Comparison of ENCODE assay signal across 21 cellular contexts in the genomic region with DNA sequence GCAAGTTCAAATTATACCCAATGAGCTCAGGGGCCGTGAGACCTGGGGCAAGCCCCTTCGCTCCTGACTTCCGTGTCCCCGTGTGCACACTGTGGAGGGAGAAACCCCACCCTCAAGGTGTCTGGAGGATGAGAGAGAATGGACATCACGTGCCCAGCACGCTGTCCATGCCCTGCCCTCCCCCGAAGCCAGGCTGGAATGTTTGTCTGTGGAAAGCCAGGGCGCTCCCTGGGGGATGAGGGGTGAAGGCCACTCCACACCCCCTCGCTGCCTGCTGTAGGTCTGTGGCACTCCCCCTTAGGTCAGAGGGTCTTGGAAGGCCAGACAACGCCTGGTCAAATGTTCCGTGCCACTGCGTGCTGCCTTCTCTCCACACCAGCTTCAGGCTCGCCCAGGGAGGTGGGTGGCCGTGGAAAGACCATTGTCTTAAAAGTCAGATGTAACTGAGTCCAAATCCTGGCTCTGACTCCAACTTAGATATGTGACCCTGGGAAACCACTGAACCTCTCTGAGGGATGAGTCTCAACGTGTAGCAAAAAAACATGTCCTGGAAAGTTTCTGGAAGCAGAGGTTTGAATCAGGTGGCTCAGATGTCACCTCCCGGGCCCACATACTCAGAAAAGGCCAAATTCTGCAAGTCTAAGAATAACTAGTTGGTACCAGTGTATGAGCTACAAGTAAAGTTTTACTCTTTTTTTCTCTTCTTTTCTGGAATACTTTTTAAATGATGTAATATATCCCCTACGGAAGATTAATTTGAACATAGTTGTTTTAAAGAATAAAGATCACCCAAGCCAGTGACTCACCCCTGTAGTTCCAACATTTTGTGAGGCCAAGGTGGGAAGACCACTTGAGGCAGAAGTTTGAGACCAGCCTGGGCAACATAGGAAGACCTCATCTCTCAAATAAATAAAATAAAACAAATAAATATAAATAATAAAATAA. TPM values are rescaled to one million over a fixed set of nuclear protein-coding genes. Genes with fewer than 3 reads are reported as not detected.
A peak's percentile ranks its signal among the peaks of the same experiment; 100 is the strongest.
DNase-seq lines count a peak whose midpoint lies in the region; ATAC-seq, FAIRE-seq and TF ChIP-seq lines count a peak whose summit lies in the region.
"Had no signal": no experiment of that assay in that cellular context is flagged by ENCODE, and none has a peak within 500 bp of the region (broad histone marks: within the 10 kb centered on the region; RNA-seq: fewer than 3 reads in every experiment).

No MANE protein-coding gene starts in this region.

- TF ChIP-seq CTCF in SK-N-SH (IDR thresholded peaks at IDR 0.05): no peak
- no peak for TF ChIP-seq CTCF in astrocyte (IDR thresholded peaks at IDR 0.05; ENCODE audit: insufficient read depth, low read depth, low read length)
- TF ChIP-seq CTCF in fibroblast of pulmonary artery (IDR thresholded peaks at IDR 0.05; ENCODE audit: low read length, missing control alignments): no peak
- no peak for TF ChIP-seq CTCF in testis (IDR thresholded peaks at IDR 0.05)
- TF ChIP-seq CTCF in left ventricle myocardium inferior (IDR thresholded peaks at IDR 0.05; ENCODE audit: borderline replicate concordance): no peak

- no peak for TF ChIP-seq RAD21 in SK-N-SH (IDR thresholded peaks at IDR 0.05; ENCODE audit: low read length)

- CTCF ChIA-PET in SK-N-SH (lab: Yijun Ruan, JAX): interaction anchor here (0.6 to 5.1 kb wide), 5 partner anchors 13 to 644 kb away, joined by 3 to 54 read pairs (median 3); no protein-coding TSS in a partner anchor

- H3K9ac ChIP-seq in SK-N-SH (0 out of 2 replicates have a peak overlapping the region, but pooled peaks have one; percentile 5), astrocyte (ENCODE audit: low read length) (peak overlapping the region; percentile 12)

- WGBS in SK-N-SH (ENCODE audit: low lambda C conversion rate): 89% methylated on average over 16 of the region's 17 CpGs
- 49 to 65% methylated on average over 8 to 15 of the region's 17 CpGs for WGBS in testis, 2 donors

- H3K9me2 ChIP-seq in SK-N-SH: no peaks in the 10 kb centered on the region

- H3K27me3 Mint-ChIP-seq in astrocyte (ENCODE audit: low read depth, unreplicated experiment): no peaks in the 10 kb centered on the region
- H3K27me3 Mint-ChIP-seq: activated CD4-positive, alpha-beta memory T cell treated with anti-CD3 and anti-CD28 coated beads for 36 hours; activated T-cell treated with anti-CD3 and anti-CD28 coated beads, Interleukin-2, amount 50 U/mL, for 24 hours; type B pancreatic cell had no signal

- H4K20me1 ChIP-seq in SK-N-SH (ENCODE audit: insufficient read depth) (no peaks in the 10 kb centered on the region), astrocyte (ENCODE audit: insufficient read depth, low read length) (peaks cover 4% of the 10 kb centered on the region)

- H3K4me1 Mint-ChIP-seq in astrocyte (ENCODE audit: low read depth, unreplicated experiment): peaks cover 4% of the 10 kb centered on the region

- intact Hi-C loops in testis (cut with DNase I; ENCODE audit: low total_unique reads) (no loop called here), left ventricle myocardium inferior (cut with micrococcal nuclease) (no loop called here)

- no peak for TF ChIP-seq EP300 in SK-N-SH (IDR thresholded peaks at IDR 0.05; ENCODE audit: borderline replicate concordance in 1 of 2, low read depth in 1 of 2, low read length in 1 of 2)

- DNase-seq in SK-N-SH (no peak), astrocyte (ENCODE audit: low read depth) (peak; percentile 79), fibroblast of pulmonary artery (ENCODE audit: low read depth) (peak; percentile 32), testis (peak; percentile 60), ecto neural progenitor cell (ENCODE audit: low spot score) (no peak), left ventricle myocardium inferior (no peak)
- DNase-seq in stimulated activated naive CD4-positive, alpha-beta T cell (lab: John Stamatoyannopoulos, UW): no peak
- DNase-seq: activated CD4-positive, alpha-beta memory T cell treated with anti-CD3 and anti-CD28 coated beads for 36 hours; activated T-cell treated with anti-CD3 and anti-CD28 coated beads, Interleukin-2, amount 50 U/mL, for 24 hours; Calu3; central memory CD4-positive, alpha-beta T cell; effector CD8-positive, alpha-beta T cell; NCI-H524; SHP77 treated with DMSO at 0.1 percent for 48 hours; stimulated activated naive CD8-positive, alpha-beta T cell treated with anti-CD3 and anti-CD28 coated beads, Interleukin-15, Interleukin-2, amounts not matched to agents 100 U/mL and 50 U/mL, for 24 hours; T-helper 2 cell had no signal

- peaks cover 5% of the 10 kb centered on the region for H3F3A ChIP-seq in SK-N-SH (replicated peaks; ENCODE audit: insufficient read depth)

- H3K36me3 ChIP-seq in SK-N-SH (replicated peaks in 1 of 2; ENCODE audit: control insufficient read depth in 1 of 2, insufficient read depth in 2 of 2, low read length in 1 of 2) (peaks cover 36 to 49% of the 10 kb centered on the region in 2 experiments), astrocyte (ENCODE audit: insufficient read depth, low read length) (peaks cover 9% of the 10 kb centered on the region), testis (ENCODE audit: low read depth, missing control alignments) (no peaks in the 10 kb centered on the region), left ventricle myocardium inferior (peaks cover 73% of the 10 kb centered on the region)

- TF ChIP-seq POLR2A in testis (IDR thresholded peaks at IDR 0.05): no peak

- H2AFZ ChIP-seq in SK-N-SH (ENCODE audit: low read depth) (no peak overlapping the region), astrocyte (ENCODE audit: low read depth, low read length) (no peak overlapping the region)

- H3K4me2 ChIP-seq in SK-N-SH: no peak overlapping the region
- peak overlapping the region; percentile 26 for H3K4me2 ChIP-seq in astrocyte (ENCODE audit: low read length)

- POLR2A ChIA-PET in SK-N-SH (lab: Yijun Ruan, JAX): no interaction called here

- H3K27me3 ChIP-seq in SK-N-SH (ENCODE audit: insufficient read depth) (no peaks in the 10 kb centered on the region), astrocyte (ENCODE audit: insufficient read depth, low read length) (no peaks in the 10 kb centered on the region), testis (no peaks in the 10 kb centered on the region), left ventricle myocardium inferior (ENCODE audit: low read depth) (no peaks in the 10 kb centered on the region)

- FAIRE-seq in astrocyte (lab: Jason Lieb, UNC): peak; percentile 17

- H3K27ac ChIP-seq in SK-N-SH (ENCODE audit: low read depth in 2 of 2, low read length in 1 of 2) (peak overlapping the region in 1 of 2 experiments; percentile 34; a peak in 2 of 4 replicates), astrocyte (ENCODE audit: low read depth, low read length) (peak overlapping the region; percentile 53), testis (peak overlapping the region in 1 of 2 donors; percentile 56), left ventricle myocardium inferior (replicated peaks) (no peak overlapping the region)
- H3K27ac ChIP-seq: 22Rv1 had no signal

- H3K79me2 ChIP-seq in SK-N-SH (ENCODE audit: insufficient read depth) (no peaks in the 10 kb centered on the region), astrocyte (ENCODE audit: insufficient read depth, low read length) (peaks cover 4% of the 10 kb centered on the region)

- H3K4me1 ChIP-seq in SK-N-SH (ENCODE audit: control insufficient read depth in 1 of 2, insufficient read depth in 2 of 2, low read depth in 1 of 2, low read length in 1 of 2) (peaks cover 0 to 2% of the 10 kb centered on the region in 2 experiments; a peak in 2 of 4 replicates), astrocyte (ENCODE audit: insufficient read depth, low read length) (peaks cover 11% of the 10 kb centered on the region), testis (peaks cover 8% of the 10 kb centered on the region), left ventricle myocardium inferior (peaks cover 10% of the 10 kb centered on the region)

- H3K9me3 ChIP-seq in SK-N-SH: no peaks in the 10 kb centered on the region
- no peaks in the 10 kb centered on the region for H3K9me3 ChIP-seq in astrocyte (ENCODE audit: insufficient read depth, low read depth, low read length)
- no peaks in the 10 kb centered on the region for H3K9me3 ChIP-seq in testis
- H3K9me3 ChIP-seq in left ventricle myocardium inferior (replicated peaks): no peaks in the 10 kb centered on the region

- no peak for ATAC-seq in SK-N-SH treated with all-trans-retinoic acid at 6 μM for 48 hours
- ATAC-seq: activated naive CD4-positive, alpha-beta T cell treated with anti-CD3 and anti-CD28 coated beads, Interleukin-2, amount 50 U/mL, for 72 hours; stimulated activated naive CD8-positive, alpha-beta T cell treated with anti-CD3 and anti-CD28 coated beads, Interleukin-15, Interleukin-2, amounts not matched to agents 100 U/mL and 50 U/mL, for 24 hours had no signal

- no peaks in the 10 kb centered on the region for H3K9me3 Mint-ChIP-seq in astrocyte (ENCODE audit: unreplicated experiment)
- H3K9me3 Mint-ChIP-seq: activated CD4-positive, alpha-beta memory T cell treated with anti-CD3 and anti-CD28 coated beads for 36 hours; activated naive CD4-positive, alpha-beta T cell treated with anti-CD3 and anti-CD28 coated beads, Interleukin-2, amount 50 U/mL, for 72 hours; activated T-cell treated with anti-CD3 and anti-CD28 coated beads, Interleukin-2, amount 50 U/mL, for 24 hours; type B pancreatic cell had no signal

- no peak overlapping the region for H3K4me3 ChIP-seq in SK-N-SH (ENCODE audit: low read depth in 2 of 2, low read length in 1 of 2)
- no peak overlapping the region for H3K4me3 ChIP-seq in astrocyte (ENCODE audit: insufficient read depth, low read depth, low read length)
- H3K4me3 ChIP-seq in fibroblast of pulmonary artery (replicated peaks; ENCODE audit: low read depth, low read length): no peak overlapping the region
- no peak overlapping the region for H3K4me3 ChIP-seq in testis
- H3K4me3 ChIP-seq in left ventricle myocardium inferior: no peak overlapping the region
- H3K4me3 ChIP-seq: lung had no signal

- H3K36me3 Mint-ChIP-seq in astrocyte (ENCODE audit: low read depth, unreplicated experiment): peaks cover 8% of the 10 kb centered on the region
- H3K36me3 Mint-ChIP-seq: activated naive CD4-positive, alpha-beta T cell treated with anti-CD3 and anti-CD28 coated beads, Interleukin-2, amount 50 U/mL, for 72 hours had no signal

- no peak overlapping the region for H3K27ac Mint-ChIP-seq in astrocyte (ENCODE audit: unreplicated experiment)
- H3K27ac Mint-ChIP-seq: activated CD4-positive, alpha-beta memory T cell treated with anti-CD3 and anti-CD28 coated beads for 36 hours; activated T-cell treated with anti-CD3 and anti-CD28 coated beads, Interleukin-2, amount 50 U/mL, for 24 hours; type B pancreatic cell had no signal

- no peak overlapping the region for H3K4me3 Mint-ChIP-seq in astrocyte (ENCODE audit: unreplicated experiment)
- H3K4me3 Mint-ChIP-seq: activated CD4-positive, alpha-beta memory T cell treated with anti-CD3 and anti-CD28 coated beads for 36 hours; activated T-cell treated with anti-CD3 and anti-CD28 coated beads, Interleukin-2, amount 50 U/mL, for 24 hours; type B pancreatic cell had no signal

RNA-seq across cellular contexts. Expression of gene RCC1L, which starts 24.9 kb away (rescaled TPM):
- 118 TPM in 2 replicates for polyA plus RNA-seq in SK-N-SH (2012; rRNA removed)
- polyA plus RNA-seq in SK-N-SH (2012; cell fraction: cytosol; rRNA removed): 96.1 and 108 TPM in 2 replicates
- 49.7 and 60.4 TPM in 2 replicates for polyA plus RNA-seq in SK-N-SH (2012; cell fraction: nucleus; rRNA removed)
- total RNA-seq in astrocyte: 31.8 and 33.0 TPM in 2 replicates
- total RNA-seq in testis: 10 to 100 TPM; 48.7 to 54.3 TPM
- 35.1 TPM for polyA plus RNA-seq in testis (ENCODE audit: insufficient read depth, low read depth, low replicate concordance)
- 50.0 TPM for total RNA-seq in left ventricle myocardium inferior

RNA-seq across cellular contexts. Expression of gene GTF2IRD2B, which starts 43.7 kb away (rescaled TPM):
- polyA plus RNA-seq in SK-N-SH (2012; rRNA removed) (31.2 and 31.8 TPM in 2 replicates), testis (ENCODE audit: insufficient read depth, low read depth, low replicate concordance) (19.9 TPM)
- 21.2 and 21.6 TPM in 2 replicates for polyA plus RNA-seq in SK-N-SH (2012; cell fraction: cytosol; rRNA removed)
- 71.4 and 91.6 TPM in 2 replicates for polyA plus RNA-seq in SK-N-SH (2012; cell fraction: nucleus; rRNA removed)
- total RNA-seq in astrocyte (11.0 and 13.0 TPM in 2 replicates), testis (10 to 100 TPM; 44.4 to 63.1 TPM), left ventricle myocardium inferior (32.1 TPM)

Comparison
In these comparisons a context has a peak if more than half of its experiments do, and no peak if none do; other contexts are left out.
1. DNase-seq: peak in astrocyte (single experiment), fibroblast of pulmonary artery (single experiment) and testis (single experiment); none in SK-N-SH (single experiment), ecto neural progenitor cell (single experiment), stimulated activated naive CD4-positive, alpha-beta T cell (0 of 6) and left ventricle myocardium inferior (single experiment).